10 cellular contexts compared by ENCODE assay signal in the genomic region with DNA sequence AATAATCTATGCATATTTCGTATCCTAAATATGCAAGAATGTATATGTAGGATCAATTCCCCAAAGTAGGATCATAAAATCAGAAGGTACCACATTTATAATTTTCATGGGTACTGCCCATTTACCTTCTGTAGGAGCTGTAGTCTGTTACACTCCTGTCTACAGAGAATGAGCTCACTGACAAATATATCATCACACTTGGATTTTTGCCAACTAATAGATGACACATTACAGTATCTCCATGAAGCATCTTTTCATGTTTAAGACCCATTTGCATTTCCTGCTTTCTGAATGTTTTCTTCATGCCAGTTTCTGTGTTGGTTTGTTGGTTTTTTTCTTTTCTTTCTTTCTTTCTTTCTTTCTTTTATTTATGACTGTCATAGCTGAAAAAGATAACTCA.
A peak's percentile ranks its signal among the peaks of the same experiment; 100 is the strongest.
DNase-seq lines count a peak whose midpoint lies in the region; ATAC-seq and TF ChIP-seq lines count a peak whose summit lies in the region.
"Had no signal": no experiment of that assay in that cellular context is flagged by ENCODE, and none has a peak within 500 bp of the region (broad histone marks: within the 10 kb centered on the region; RNA-seq: fewer than 3 reads in every experiment).

No MANE protein-coding gene starts in this region.

- H3K27ac ChIP-seq in HEK293 (ENCODE audit: extremely low read depth, low read depth, low read length) (no peak overlapping the region), osteoblast (ENCODE audit: low read depth, low read length) (no peak overlapping the region), gastroesophageal sphincter (no peak overlapping the region)
- H3K27ac ChIP-seq: ovary had no signal

- TF ChIP-seq CTCF in HEK293 (tag by site-specific recombination; IDR thresholded peaks at IDR 0.05): no peak
- no peak for TF ChIP-seq CTCF in osteoblast (IDR thresholded peaks at IDR 0.05; ENCODE audit: extremely low read depth, low read depth, low read length)
- no peak for TF ChIP-seq CTCF in gastroesophageal sphincter (IDR thresholded peaks at IDR 0.05)
- no peak for TF ChIP-seq CTCF in nephron progenitor cell (IDR thresholded peaks at IDR 0.05)

- H3K9me3 Mint-ChIP-seq in activated naive CD4-positive, alpha-beta T cell treated with anti-CD3 and anti-CD28 coated beads, Interleukin-2, amount 50 U/mL, for 24 hours: no peaks in the 10 kb centered on the region
- no peaks in the 10 kb centered on the region for H3K9me3 Mint-ChIP-seq in nephron progenitor cell

- no peak for TF ChIP-seq EP300 in gastroesophageal sphincter (IDR thresholded peaks at IDR 0.05)

- peaks cover 12% of the 10 kb centered on the region for H3K4me1 Mint-ChIP-seq in activated naive CD4-positive, alpha-beta T cell treated with anti-CD3 and anti-CD28 coated beads, Interleukin-2, amount 50 U/mL, for 24 hours
- H3K4me1 Mint-ChIP-seq in nephron progenitor cell: peaks cover 1% of the 10 kb centered on the region

- DNase-seq in activated naive CD4-positive, alpha-beta T cell (lab: John Stamatoyannopoulos, UW): no peak
- DNase-seq in osteoblast (ENCODE audit: insufficient read length, low spot score, missing footprints): peak; percentile 82
- DNase-seq in hypothalamus (lab: John Stamatoyannopoulos, UW): no peak
- no peak for DNase-seq in nephron progenitor cell
- DNase-seq: effector memory CD4-positive, alpha-beta T cell; ovary had no signal

- WGBS in gastroesophageal sphincter (ENCODE audit: low coverage in 1 of 2), 2 donors: 80 to 89% methylated on average over 1 of the region's 1 CpG

- TF ChIP-seq POLR2A in gastroesophageal sphincter (IDR thresholded peaks at IDR 0.05): no peak

- POLR2A ChIA-PET in HEK293 (lab: Yijun Ruan, JAX): no interaction called here

- CTCF ChIA-PET in HEK293 (lab: Yijun Ruan, JAX): interaction anchor here (3.0 kb wide), 1 partner anchor 13 kb away, joined by 13 read pairs; no protein-coding TSS in a partner anchor

- H3K79me2 ChIP-seq in osteoblast (ENCODE audit: insufficient read depth, low read length): peaks cover 22% of the 10 kb centered on the region

- no peak overlapping the region for H3K4me2 ChIP-seq in osteoblast (ENCODE audit: insufficient read depth, low read length)

- peaks cover 12% of the 10 kb centered on the region for H4K20me1 ChIP-seq in osteoblast (ENCODE audit: insufficient read depth, low read length)

- H3K36me3 Mint-ChIP-seq in activated naive CD4-positive, alpha-beta T cell treated with anti-CD3 and anti-CD28 coated beads, Interleukin-2, amount 50 U/mL, for 24 hours: peaks cover 20% of the 10 kb centered on the region
- H3K36me3 Mint-ChIP-seq in nephron progenitor cell (ENCODE audit: low read depth): peaks cover 72% of the 10 kb centered on the region

- no peaks in the 10 kb centered on the region for H3K27me3 ChIP-seq in osteoblast (ENCODE audit: insufficient read depth, low read length)
- H3K27me3 ChIP-seq in gastroesophageal sphincter: no peaks in the 10 kb centered on the region
- H3K27me3 ChIP-seq: ovary had no signal

- peak overlapping the region; percentile 91 for H3K27ac Mint-ChIP-seq in activated naive CD4-positive, alpha-beta T cell treated with anti-CD3 and anti-CD28 coated beads, Interleukin-2, amount 50 U/mL, for 24 hours
- H3K27ac Mint-ChIP-seq in nephron progenitor cell: no peak overlapping the region

- H3K9me3 ChIP-seq in HEK293 (ENCODE audit: control insufficient read depth, insufficient read depth, low read depth, low read length) (no peaks in the 10 kb centered on the region), osteoblast (ENCODE audit: low read depth, low read length) (no peaks in the 10 kb centered on the region), gastroesophageal sphincter (no peaks in the 10 kb centered on the region)
- H3K9me3 ChIP-seq: ovary had no signal

- H3K36me3 ChIP-seq in HEK293 (ENCODE audit: control insufficient read depth in 2 of 2, insufficient read depth in 1 of 2, low read length in 2 of 2) (peaks cover 31 to 98% of the 10 kb centered on the region in 2 experiments), osteoblast (ENCODE audit: insufficient read depth, low read length) (peaks cover 98% of the 10 kb centered on the region), gastroesophageal sphincter (peaks cover 10 to 100% of the 10 kb centered on the region in 2 donors)
- H3K36me3 ChIP-seq: ovary had no signal

- H2AFZ ChIP-seq in osteoblast (ENCODE audit: low read length): no peak overlapping the region

- H3K4me3 Mint-ChIP-seq in activated naive CD4-positive, alpha-beta T cell treated with anti-CD3 and anti-CD28 coated beads, Interleukin-2, amount 50 U/mL, for 24 hours: no peak overlapping the region
- no peak overlapping the region for H3K4me3 Mint-ChIP-seq in nephron progenitor cell

- no peaks in the 10 kb centered on the region for H3K4me1 ChIP-seq in HEK293 (ENCODE audit: control insufficient read depth, insufficient read depth, low read length)
- no peaks in the 10 kb centered on the region for H3K4me1 ChIP-seq in osteoblast (ENCODE audit: insufficient read depth, low read length)
- peaks cover 0 to 1% (median 0%) of the 10 kb centered on the region in 3 donors for H3K4me1 ChIP-seq in gastroesophageal sphincter

- no peaks in the 10 kb centered on the region for H3K27me3 Mint-ChIP-seq in activated naive CD4-positive, alpha-beta T cell treated with anti-CD3 and anti-CD28 coated beads, Interleukin-2, amount 50 U/mL, for 24 hours
- H3K27me3 Mint-ChIP-seq in nephron progenitor cell (ENCODE audit: low read depth, poor library complexity): no peaks in the 10 kb centered on the region

- H3K4me3 ChIP-seq in HEK293 (ENCODE audit: low read depth, low read length): no peak overlapping the region
- no peak overlapping the region for H3K4me3 ChIP-seq in osteoblast (ENCODE audit: insufficient read depth, low read length)
- no peak overlapping the region for H3K4me3 ChIP-seq in gastroesophageal sphincter
- H3K4me3 ChIP-seq: ovary had no signal

- peak; percentile 73 for ATAC-seq in HG03520 (IDR thresholded peaks at IDR 0.05; ENCODE audit: unreplicated experiment)
- no peak for ATAC-seq in gastroesophageal sphincter

TF ChIP-seq in HEK293, 187 proteins besides CTCF, POLR2A, EP300 and RAD21:
- TF ChIP-seq ZNF366 (tag by site-specific recombination; conservative IDR thresholded peaks at IDR 0.05): 0 out of 2 replicates have a peak, but pooled peaks have one; percentile 23
- TF ChIP-seq ZNF354C (tag by site-specific recombination; IDR thresholded peaks at IDR 0.05; ENCODE audit: borderline replicate concordance, low read depth): no peak
